8 cellular contexts compared by ENCODE assay signal in genomic region chr16:67892899-67893790, GRCh38. TPM values are rescaled to one million over a fixed set of nuclear protein-coding genes. Genes with fewer than 3 reads are reported as not detected.
DNase-seq lines count a peak whose midpoint lies in the region; ATAC-seq, FAIRE-seq and TF ChIP-seq lines count a peak whose summit lies in the region.

Gene PSKH1 (plus strand): TSS chr16:67893254. CDS start chr16:67908750, 15,496 bp downstream.

- no peaks in the 10 kb centered on the region for H3K27me3 Mint-ChIP-seq in IgD-negative memory B cell

- no peaks in the 10 kb centered on the region for H3K9me3 Mint-ChIP-seq in IgD-negative memory B cell

- DNase-seq in D721Med (ENCODE audit: insufficient read length, low spot score) (peak; percentile 89), OCI-M1 (lab: John Stamatoyannopoulos, UW) (peak; percentile 98), activated T-cell treated with anti-CD3 and anti-CD28 coated beads for 24 hours (ENCODE audit: low read depth) (peak; percentile 91), epithelial cell of esophagus (ENCODE audit: low read depth) (peak; percentile 97)
- peak; percentile 90 to 95 for DNase-seq in stimulated activated CD8-positive, alpha-beta memory T cell treated with anti-CD3 and anti-CD28 coated beads, Interleukin-2, amount 100 ng/mL, for 48 hours (ENCODE audit: low read depth in 2 of 2)

- ATAC-seq in GM21528 (IDR thresholded peaks at IDR 0.05; ENCODE audit: low FRiP score, unreplicated experiment), result peak; percentile 84

- TF ChIP-seq CTCF in D721Med (IDR thresholded peaks at IDR 0.05; ENCODE audit: insufficient read depth, missing control alignments) (no peak), epithelial cell of esophagus (IDR thresholded peaks at IDR 0.05; ENCODE audit: insufficient read depth, low read depth, low read length, missing control alignments) (no peak)

- peaks cover 11 to 31% (median 15%) of the 10 kb centered on the region in 3 donors for H3K4me1 Mint-ChIP-seq in IgD-negative memory B cell

- peak within 1 kb of the TSS; percentile 92 to 98 (median 96) for H3K4me3 Mint-ChIP-seq in IgD-negative memory B cell

- H3K4me1 ChIP-seq in mononuclear cell (ENCODE audit: insufficient read depth, low read length), result peaks cover 24% of the 10 kb centered on the region

- FAIRE-seq in D721Med (lab: Jason Lieb, UNC), result no peak

- H3K36me3 Mint-ChIP-seq in IgD-negative memory B cell, result no peaks in the 10 kb centered on the region

- H3K9me3 ChIP-seq in mononuclear cell (ENCODE audit: low read depth, low read length), result no peaks in the 10 kb centered on the region

- peak within 1 kb of the TSS; percentile 82 to 97 (median 88) for H3K27ac Mint-ChIP-seq in IgD-negative memory B cell

- peak within 1 kb of the TSS; percentile 88 for H3K4me3 ChIP-seq in epithelial cell of esophagus (ENCODE audit: low read length)
- H3K4me3 ChIP-seq in mononuclear cell (ENCODE audit: low read length), result peak within 1 kb of the TSS; percentile 87

- no peaks in the 10 kb centered on the region for H3K27me3 ChIP-seq in mononuclear cell (ENCODE audit: insufficient read depth, low read length)

RNA-seq across cellular contexts. Expression of gene PSKH1, which starts in this region (rescaled TPM):
- 22.4 TPM for polyA plus RNA-seq in IgD-negative memory B cell
- 4.3 TPM for total RNA-seq in mononuclear cell

Comparison
In these comparisons a context has a peak if more than half of its experiments do, and no peak if none do; other contexts are left out.
1. Peak in every context shown above with its lines: DNase-seq, ATAC-seq and H3K4me3 ChIP-seq.